Comparison of ENCODE assay signal across 8 cellular contexts in the genomic region with DNA sequence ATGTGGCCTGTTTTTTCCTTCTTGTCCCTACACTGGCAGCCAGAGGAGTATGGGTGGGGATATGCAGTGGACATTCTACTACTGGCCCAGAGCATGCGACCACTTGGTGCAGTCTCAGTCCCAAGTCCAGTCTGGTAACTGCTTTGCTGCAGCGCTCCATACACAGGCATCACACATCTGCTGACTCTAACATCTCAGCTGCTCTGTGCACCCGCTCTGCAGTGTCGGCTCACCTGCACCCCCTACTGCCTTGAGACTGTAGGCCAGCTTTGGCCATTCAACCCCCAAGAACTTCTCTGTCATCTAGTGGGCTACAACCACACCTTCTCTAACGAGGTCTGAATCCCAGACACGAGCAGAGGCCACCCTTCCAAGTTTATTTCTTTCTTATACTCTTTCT. TPM values are rescaled to one million over a fixed set of nuclear protein-coding genes. Genes with fewer than 3 reads are reported as not detected.
DNase-seq lines count a peak whose midpoint lies in the region; ATAC-seq, FAIRE-seq and TF ChIP-seq lines count a peak whose summit lies in the region.

No MANE protein-coding gene starts in this region.

- no peak overlapping the region for H3K9ac ChIP-seq in endothelial cell of umbilical vein (replicated peaks; ENCODE audit: extremely low read depth, insufficient read depth, low read length)

- H3K4me2 ChIP-seq in endothelial cell of umbilical vein (ENCODE audit: insufficient read depth, low read length): no peak overlapping the region

- TF ChIP-seq POLR2A in endothelial cell of umbilical vein (IDR thresholded peaks at IDR 0.05; ENCODE audit: low read depth, low read length): no peak
- TF ChIP-seq POLR2A in Peyer's patch (IDR thresholded peaks at IDR 0.05): no peak

- no peak for FAIRE-seq in endothelial cell of umbilical vein (lab: Jason Lieb, UNC)

- no peaks in the 10 kb centered on the region for H4K20me1 ChIP-seq in endothelial cell of umbilical vein (replicated peaks; ENCODE audit: control insufficient read depth, extremely low read depth, insufficient read depth, low read length)

- no peaks in the 10 kb centered on the region for H3K79me2 ChIP-seq in endothelial cell of umbilical vein (ENCODE audit: control insufficient read depth, insufficient read depth, low read length)

- H3K4me1 ChIP-seq in endothelial cell of umbilical vein (ENCODE audit: control insufficient read depth, extremely low read depth, insufficient read depth, low read length) (no peaks in the 10 kb centered on the region), Peyer's patch (no peaks in the 10 kb centered on the region)

- H3K9me1 ChIP-seq in endothelial cell of umbilical vein (replicated peaks; ENCODE audit: control insufficient read depth, extremely low read depth, insufficient read depth, low read length): no peaks in the 10 kb centered on the region

- DNase-seq in DMS 273 (lab: John Stamatoyannopoulos, UW; ENCODE audit: unreplicated experiment): peak; percentile 51
- DNase-seq in Jurkat, Clone E6-1 (ENCODE audit: low read depth, low spot score): peak; percentile 5
- DNase-seq in endothelial cell of umbilical vein (ENCODE audit: low read depth, low spot score): peak; percentile 14
- no peak for DNase-seq in NCI-H774 (lab: John Stamatoyannopoulos, UW)
- no peak for DNase-seq in HPDE6-E6E7 (ENCODE audit: extremely low spot score)
- no peak for DNase-seq in DMS153 treated with DMSO at 0.1 percent for 48 hours (lab: John Stamatoyannopoulos, UW; ENCODE audit: unreplicated experiment)
- DNase-seq in Peyer's patch: no peak

- H2AFZ ChIP-seq in endothelial cell of umbilical vein (ENCODE audit: low read depth, low read length): no peak overlapping the region

- peak; percentile 16 to 50 for TF ChIP-seq CTCF in endothelial cell of umbilical vein (IDR thresholded peaks at IDR 0.05; ENCODE audit: extremely low read depth in 1 of 2, insufficient read depth in 1 of 2, low read depth in 1 of 2, low read length in 2 of 2)
- TF ChIP-seq CTCF in Peyer's patch (IDR thresholded peaks at IDR 0.05): no peak

- H3K27ac ChIP-seq in endothelial cell of umbilical vein (ENCODE audit: insufficient read depth, low read depth, low read length) (no peak overlapping the region), Peyer's patch (no peak overlapping the region)

- H3K36me3 ChIP-seq in endothelial cell of umbilical vein (ENCODE audit: control insufficient read depth in 2 of 2, extremely low read depth in 1 of 2, insufficient read depth in 2 of 2, low read length in 2 of 2) (no peaks in the 10 kb centered on the region), Peyer's patch (no peaks in the 10 kb centered on the region)

- POLR2A ChIA-PET in endothelial cell of umbilical vein (lab: Charles Lee): no interaction called here

- BruUV-seq in endothelial cell of umbilical vein (replicated peaks; lab: Mats Ljungman, UMichigan): no TSS peak

- intact Hi-C loops in endothelial cell of umbilical vein (cut with micrococcal nuclease): no loop called here

- H3K27me3 ChIP-seq in endothelial cell of umbilical vein (ENCODE audit: control insufficient read depth in 2 of 2, insufficient read depth in 2 of 2, low read length in 2 of 2): peaks cover 0 to 2% of the 10 kb centered on the region in 2 experiments
- H3K27me3 ChIP-seq in Peyer's patch: no peaks in the 10 kb centered on the region

- H3K4me3 ChIP-seq in Jurkat, Clone E6-1 (ENCODE audit: low read length): no peak overlapping the region
- H3K4me3 ChIP-seq in endothelial cell of umbilical vein (replicated peaks in 1 of 3; ENCODE audit: insufficient read depth in 1 of 3, low read depth in 1 of 3, low read length in 3 of 3): no peak overlapping the region
- no peak overlapping the region for H3K4me3 ChIP-seq in Peyer's patch

- dilution Hi-C loops in endothelial cell of umbilical vein (cut with MboI; ENCODE audit: extremely low pct_ligation_motif_present, low sequenced_read_pairs): no loop called here

- H3K9me3 ChIP-seq in endothelial cell of umbilical vein (replicated peaks; ENCODE audit: control insufficient read depth, insufficient read depth, low read length) (no peaks in the 10 kb centered on the region), Peyer's patch (no peaks in the 10 kb centered on the region)

- ATAC-seq in GM21381 (IDR thresholded peaks at IDR 0.05; ENCODE audit: unreplicated experiment): peak; percentile 79

- CTCF ChIA-PET in endothelial cell of umbilical vein (lab: Charles Lee): interaction anchor here (1.0 to 1.8 kb wide), 3 partner anchors 9 to 486 kb away, joined by 3 to 8 read pairs (median 3); no protein-coding TSS in a partner anchor

TF ChIP-seq in endothelial cell of umbilical vein, 7 proteins besides CTCF, POLR2A, EP300 and RAD21:
- TF ChIP-seq, protein P1, sequence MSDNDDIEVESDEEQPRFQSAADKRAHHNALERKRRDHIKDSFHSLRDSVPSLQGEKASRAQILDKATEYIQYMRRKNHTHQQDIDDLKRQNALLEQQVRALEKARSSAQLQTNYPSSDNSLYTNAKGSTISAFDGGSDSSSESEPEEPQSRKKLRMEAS (IDR thresholded peaks at IDR 0.05; ENCODE audit: insufficient read depth, insufficient read length): no peak
- TF ChIP-seq FOS (IDR thresholded peaks at IDR 0.05; ENCODE audit: borderline replicate concordance, insufficient read depth, low read length) (no peak), MYC (IDR thresholded peaks at IDR 0.05; ENCODE audit: low read depth, low read length) (no peak), GATA2 (IDR thresholded peaks at IDR 0.05; ENCODE audit: insufficient read depth, insufficient read length, low read depth, low read length) (no peak), EZH2 (IDR thresholded peaks at IDR 0.05; ENCODE audit: borderline replicate concordance, low read depth, low read length, severe bottlenecking) (no peak), JUN (IDR thresholded peaks at IDR 0.05; ENCODE audit: borderline replicate concordance, insufficient read depth, insufficient read length, low read depth) (no peak), POLR2AphosphoS5 (IDR thresholded peaks at IDR 0.05; ENCODE audit: insufficient read depth, low read depth, low read length) (no peak)
TF ChIP-seq in endothelial cell of umbilical vein: peak in this region for 0.

RNA-seq across cellular contexts. Expression of a gene that starts 46.4 kb away (rescaled TPM):
- polyA plus RNA-seq in Jurkat, Clone E6-1 (2012; ENCODE audit: insufficient read depth, insufficient read length): not detected
- not detected in 2 replicates for total RNA-seq in endothelial cell of umbilical vein
- polyA plus RNA-seq in endothelial cell of umbilical vein: not detected in 2 replicates
- not detected in 2 replicates for polyA plus RNA-seq in endothelial cell of umbilical vein (2011; cell fraction: cytosol; rRNA removed)
- not detected in 2 replicates for polyA plus RNA-seq in endothelial cell of umbilical vein (2011; cell fraction: nucleus; rRNA removed)
- polyA plus RNA-seq in endothelial cell of umbilical vein (2012): not detected in 2 replicates
- polyA minus RNA-seq in endothelial cell of umbilical vein: not detected in 2 replicates
- not detected for polyA minus RNA-seq in endothelial cell of umbilical vein (2011; cell fraction: cytosol; rRNA and poly(A)+ RNA removed)
- polyA minus RNA-seq in endothelial cell of umbilical vein (2011; cell fraction: nucleus; rRNA and poly(A)+ RNA removed): not detected in 2 replicates
- total RNA-seq in Peyer's patch: not detected

Comparison
In these comparisons a context has a peak if more than half of its experiments do, and no peak if none do; other contexts are left out.
1. DNase-seq: peak in DMS 273 (single experiment), Jurkat, Clone E6-1 (single experiment) and endothelial cell of umbilical vein (single experiment); none in NCI-H774 (single experiment), HPDE6-E6E7 (single experiment), DMS153 treated with DMSO at 0.1 percent for 48 hours (single experiment) and Peyer's patch (0 of 3).
2. CTCF ChIP-seq: peak in endothelial cell of umbilical vein (2 of 2); none in Peyer's patch (0 of 6).